16 cellular contexts compared by ENCODE assay signal in genomic region chr13:79781829-79782540, GRCh38.
DNase-seq lines count a peak whose midpoint lies in the region; ATAC-seq and TF ChIP-seq lines count a peak whose summit lies in the region.
"Had no signal": no experiment of that assay in that cellular context is flagged by ENCODE, and none has a peak within 500 bp of the region (broad histone marks: within the 10 kb centered on the region; RNA-seq: fewer than 3 reads in every experiment).

No MANE protein-coding gene starts in this region.

- no peak for TF ChIP-seq POLR2A in uterus (IDR thresholded peaks at IDR 0.05)

- H3K4me3 Mint-ChIP-seq in mesothelial cell of epicardium: no peak overlapping the region
- H3K4me3 Mint-ChIP-seq: activated T-helper 17 cell treated with anti-CD3 and anti-CD28 coated beads, Interleukin-2, amount 50 U/mL, for 72 hours; CD4-positive, alpha-beta T cell had no signal

- no peaks in the 10 kb centered on the region for H3K27me3 Mint-ChIP-seq in mesothelial cell of epicardium (ENCODE audit: low read depth)
- H3K27me3 Mint-ChIP-seq: activated T-helper 17 cell treated with anti-CD3 and anti-CD28 coated beads, Interleukin-2, amount 50 U/mL, for 72 hours; CD4-positive, alpha-beta T cell had no signal

- peaks cover 43% of the 10 kb centered on the region for H3K4me1 Mint-ChIP-seq in mesothelial cell of epicardium
- H3K4me1 Mint-ChIP-seq: activated T-helper 17 cell treated with anti-CD3 and anti-CD28 coated beads, Interleukin-2, amount 50 U/mL, for 72 hours had no signal

- peak overlapping the region; percentile 10; the same call in 1 of the 2 replicates for H3K27ac ChIP-seq in HUES6 (ENCODE audit: low read depth, low read length)
- H3K27ac ChIP-seq in cingulate gyrus (ENCODE audit: low read depth, low read length): peak overlapping the region; percentile 11
- H3K27ac ChIP-seq in uterus: no peak overlapping the region
- H3K27ac ChIP-seq: KMS-11, parathyroid adenoma had no signal

- DNase-seq in A172 (ENCODE audit: low spot score) (peak; percentile 2), mesothelial cell of epicardium (ENCODE audit: low spot score in 2 of 2, unreplicated experiment in 2 of 2) (no peak), DMS 273 treated with DMSO at 0.1 percent for 48 hours (lab: John Stamatoyannopoulos, UW) (no peak), uterus (no peak), HuH-7.5 (ENCODE audit: low spot score) (no peak)
- DNase-seq: activated CD4-positive, CD25-positive, alpha-beta regulatory T cell treated with anti-CD3 and anti-CD28 coated beads, Interleukin-2, amount 50 U/mL, for 72 hours; CD4-positive, alpha-beta T cell; DND-41; stimulated activated CD4-positive, alpha-beta T cell treated with anti-CD3 and anti-CD28 coated beads, Interleukin-4, amount 100 ng/mL, for 1 hour had no signal

- no peak for ATAC-seq in GM19467 (IDR thresholded peaks at IDR 0.05; ENCODE audit: unreplicated experiment)
- ATAC-seq: activated T-helper 17 cell treated with anti-CD3 and anti-CD28 coated beads, Interleukin-2, amount 50 U/mL, for 72 hours had no signal

- H3K36me3 Mint-ChIP-seq in mesothelial cell of epicardium: no peaks in the 10 kb centered on the region

- no peak overlapping the region for H3K4me3 ChIP-seq in HUES6 (ENCODE audit: low read depth, low read length)
- no peak overlapping the region for H3K4me3 ChIP-seq in uterus
- H3K4me3 ChIP-seq: HAP-1 had no signal

- H3K9me3 ChIP-seq in HUES6 (ENCODE audit: control insufficient read depth, insufficient read depth, low read depth, low read length) (no peaks in the 10 kb centered on the region), uterus (no peaks in the 10 kb centered on the region)
- H3K9me3 ChIP-seq: HAP-1 had no signal

- intact Hi-C loops in uterus (cut with DNase I; ENCODE audit: low total_unique reads): no loop called here

- H3K27me3 ChIP-seq in HUES6 (ENCODE audit: control insufficient read depth, insufficient read depth, low read length) (no peaks in the 10 kb centered on the region), uterus (no peaks in the 10 kb centered on the region)

- H3K4me1 ChIP-seq in HUES6 (ENCODE audit: control insufficient read depth, insufficient read depth, low read length) (peaks cover 35% of the 10 kb centered on the region), uterus (no peaks in the 10 kb centered on the region)
- H3K4me1 ChIP-seq: HAP-1, parathyroid adenoma had no signal

- H3K9ac ChIP-seq in HUES6 (ENCODE audit: low read length): no peak overlapping the region
- H3K9ac ChIP-seq: KMS-11, parathyroid adenoma had no signal

- no peak for TF ChIP-seq CTCF in mesothelial cell of epicardium (IDR thresholded peaks at IDR 0.05; ENCODE audit: unreplicated experiment)
- TF ChIP-seq CTCF in uterus (IDR thresholded peaks at IDR 0.05): no peak

- H3K36me3 ChIP-seq in HUES6 (ENCODE audit: control insufficient read depth, insufficient read depth, low read length) (no peaks in the 10 kb centered on the region), uterus (no peaks in the 10 kb centered on the region)
- H3K36me3 ChIP-seq: HAP-1 had no signal

- H3K27ac Mint-ChIP-seq in mesothelial cell of epicardium: peak overlapping the region; percentile 49
- H3K27ac Mint-ChIP-seq: activated T-helper 17 cell treated with anti-CD3 and anti-CD28 coated beads, Interleukin-2, amount 50 U/mL, for 72 hours; CD4-positive, alpha-beta T cell had no signal

- H3K9me3 Mint-ChIP-seq in mesothelial cell of epicardium: no peaks in the 10 kb centered on the region
- H3K9me3 Mint-ChIP-seq: CD4-positive, alpha-beta T cell had no signal

Comparison
In these comparisons a context has a peak if more than half of its experiments do, and no peak if none do; other contexts are left out.
1. H3K27ac ChIP-seq: peak in HUES6 (single experiment) and cingulate gyrus (single experiment); none in uterus (0 of 2).